10 cellular contexts compared by ENCODE assay signal in the genomic region with DNA sequence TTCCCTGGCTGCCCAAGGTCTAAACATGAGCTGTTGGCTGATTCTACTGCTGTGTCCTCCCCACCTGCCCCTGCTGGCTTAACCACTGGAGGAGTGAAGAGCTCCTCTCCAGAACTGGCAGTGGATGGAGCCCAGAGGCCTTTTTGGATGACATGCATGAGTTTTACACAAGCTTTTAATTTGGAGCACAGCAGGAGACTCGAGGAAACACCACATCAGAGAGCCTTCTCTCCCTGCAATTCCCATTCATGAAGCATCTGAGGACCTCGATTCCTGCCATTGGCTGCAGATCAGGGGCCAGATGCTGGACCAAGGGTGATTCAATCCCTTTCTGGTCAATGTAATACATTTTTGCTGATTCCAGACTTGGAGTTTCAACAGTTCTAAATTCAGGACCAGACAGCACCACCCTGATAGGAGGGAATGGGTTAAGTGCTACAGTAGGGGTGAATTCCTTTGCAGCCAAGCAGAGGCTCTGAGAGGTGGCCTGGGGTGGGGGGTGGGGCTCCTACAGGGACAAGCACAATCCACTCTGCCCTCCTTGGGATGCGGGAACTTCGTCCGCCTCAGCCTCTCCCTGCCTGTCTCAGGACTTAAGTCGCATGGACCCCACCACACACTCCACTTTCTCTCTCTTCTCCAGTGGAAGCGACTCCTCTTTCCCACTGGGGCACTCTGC. TPM values are rescaled to one million over a fixed set of nuclear protein-coding genes. Genes with fewer than 3 reads are reported as not detected.
A peak's percentile ranks its signal among the peaks of the same experiment; 100 is the strongest.
DNase-seq lines count a peak whose midpoint lies in the region; ATAC-seq and TF ChIP-seq lines count a peak whose summit lies in the region.
"Had no signal": no experiment of that assay in that cellular context is flagged by ENCODE, and none has a peak within 500 bp of the region (broad histone marks: within the 10 kb centered on the region; RNA-seq: fewer than 3 reads in every experiment).

No MANE protein-coding gene starts in this region.

- no peak for TF ChIP-seq POLR2A in gastroesophageal sphincter (IDR thresholded peaks at IDR 0.05)

- no peaks in the 10 kb centered on the region for H3K36me3 ChIP-seq in adipocyte (ENCODE audit: control insufficient read depth, insufficient read depth, low read length, severe bottlenecking)
- H3K36me3 ChIP-seq in gastroesophageal sphincter: no peaks in the 10 kb centered on the region

- WGBS in gastroesophageal sphincter (ENCODE audit: low coverage in 1 of 2), 2 donors: 63 to 81% methylated on average over 5 to 6 of the region's 7 CpGs

- H3K27ac ChIP-seq in gastroesophageal sphincter (peak overlapping the region in 3 of 4 donors; percentile 69 to 74 (median 73)), skin epidermis (peak overlapping the region in 19 of 21 experiments; percentile 63 to 91 (median 81))

- peak; percentile 32 for ATAC-seq in gastroesophageal sphincter
- ATAC-seq in left lobe of liver: no peak
- ATAC-seq: activated CD4-positive, alpha-beta T cell treated with anti-CD3 and anti-CD28 coated beads for 36 hours had no signal

- H3K9me3 ChIP-seq in adipocyte (ENCODE audit: control insufficient read depth, low read length) (no peaks in the 10 kb centered on the region), gastroesophageal sphincter (no peaks in the 10 kb centered on the region)

- peaks cover 30% of the 10 kb centered on the region for H3K4me1 ChIP-seq in adipocyte (ENCODE audit: control insufficient read depth, insufficient read depth, low read length)
- peaks cover 0 to 49% (median 23%) of the 10 kb centered on the region in 3 donors for H3K4me1 ChIP-seq in gastroesophageal sphincter

- H3K4me3 ChIP-seq in adipocyte (ENCODE audit: low read length) (peak overlapping the region; percentile 20), gastroesophageal sphincter (no peak overlapping the region), skin epidermis (no peak overlapping the region)

- peaks cover 23% of the 10 kb centered on the region for H3K27me3 ChIP-seq in adipocyte (replicated peaks; ENCODE audit: control insufficient read depth, insufficient read depth, low read length)
- no peaks in the 10 kb centered on the region for H3K27me3 ChIP-seq in gastroesophageal sphincter

- DNase-seq in Daoy (ENCODE audit: low read depth) (peak; percentile 43), adipocyte (ENCODE audit: low read depth) (peak; percentile 65), NCI-H2171 treated with DMSO at 0.1 percent for 48 hours (lab: John Stamatoyannopoulos, UW) (no peak), DMS153 treated with DMSO at 0.1 percent for 48 hours (lab: John Stamatoyannopoulos, UW; ENCODE audit: unreplicated experiment) (no peak), left lobe of liver (ENCODE audit: low spot score) (no peak)
- DNase-seq in activated naive CD4-positive, alpha-beta T cell treated with anti-CD3 and anti-CD28 coated beads, Interleukin-2, amount 50 U/mL, for 16 hours: no peak
- DNase-seq: activated CD4-positive, alpha-beta T cell treated with anti-CD3 and anti-CD28 coated beads for 36 hours; naive B cell had no signal

- no peak for TF ChIP-seq CTCF in gastroesophageal sphincter (IDR thresholded peaks at IDR 0.05)

- no peak for TF ChIP-seq EP300 in gastroesophageal sphincter (IDR thresholded peaks at IDR 0.05)

- peak overlapping the region; percentile 72 for H3K9ac ChIP-seq in adipocyte (ENCODE audit: low read length)

RNA-seq across cellular contexts. Expression of gene PSORS1C1, which starts 0.6 kb away (rescaled TPM):
- 0.23 and 1.5 TPM in 2 replicates for total RNA-seq in Daoy (2014; rRNA removed; shearing (Covaris generic))
- total RNA-seq in gastroesophageal sphincter (1 to 10 TPM in 2 of 4 donors, under 1 TPM in 2; 0.12 to 7.8 (median 1.7) TPM), left lobe of liver (not detected)

RNA-seq across cellular contexts. Expression of gene C6orf15, which starts 1.6 kb away (rescaled TPM):
- total RNA-seq in Daoy (2014; rRNA removed; shearing (Covaris generic)): not detected in 2 replicates
- total RNA-seq in gastroesophageal sphincter (not detected), left lobe of liver (not detected)
- total RNA-seq: activated CD4-positive, alpha-beta T cell treated with anti-CD3 and anti-CD28 coated beads for 36 hours had no signal

RNA-seq across cellular contexts. Expression of gene CDSN, which starts 6.2 kb away (rescaled TPM):
- total RNA-seq in Daoy (2014; rRNA removed; shearing (Covaris generic)): not detected in 2 replicates
- total RNA-seq in gastroesophageal sphincter: not detected
- total RNA-seq in left lobe of liver: not detected
- total RNA-seq: activated CD4-positive, alpha-beta T cell treated with anti-CD3 and anti-CD28 coated beads for 36 hours had no signal

RNA-seq across cellular contexts. Expression of gene PSORS1C2, which starts 24.9 kb away (rescaled TPM):
- total RNA-seq in Daoy (2014; rRNA removed; shearing (Covaris generic)): not detected in 2 replicates
- total RNA-seq in gastroesophageal sphincter (not detected), left lobe of liver (not detected)
- total RNA-seq: activated CD4-positive, alpha-beta T cell treated with anti-CD3 and anti-CD28 coated beads for 36 hours had no signal

RNA-seq across cellular contexts. Expression of gene CCHCR1, which starts 43.6 kb away (rescaled TPM):
- total RNA-seq in Daoy (2014; rRNA removed; shearing (Covaris generic)): 41.5 and 42.0 TPM in 2 replicates
- total RNA-seq in gastroesophageal sphincter (10 to 100 TPM in 2 of 4 donors, 1 to 10 TPM in 2; 8.2 to 15.6 (median 11.5) TPM), left lobe of liver (9.6 TPM)

Comparison
In these comparisons a context has a peak if more than half of its experiments do, and no peak if none do; other contexts are left out.
1. DNase-seq: peak in Daoy (single experiment) and adipocyte (single experiment); none in NCI-H2171 treated with DMSO at 0.1 percent for 48 hours (single experiment), DMS153 treated with DMSO at 0.1 percent for 48 hours (single experiment), activated naive CD4-positive, alpha-beta T cell treated with anti-CD3 and anti-CD28 coated beads, Interleukin-2, amount 50 U/mL, for 16 hours (single experiment) and left lobe of liver (single experiment).